20 cellular contexts compared by ENCODE assay signal in the genomic region with DNA sequence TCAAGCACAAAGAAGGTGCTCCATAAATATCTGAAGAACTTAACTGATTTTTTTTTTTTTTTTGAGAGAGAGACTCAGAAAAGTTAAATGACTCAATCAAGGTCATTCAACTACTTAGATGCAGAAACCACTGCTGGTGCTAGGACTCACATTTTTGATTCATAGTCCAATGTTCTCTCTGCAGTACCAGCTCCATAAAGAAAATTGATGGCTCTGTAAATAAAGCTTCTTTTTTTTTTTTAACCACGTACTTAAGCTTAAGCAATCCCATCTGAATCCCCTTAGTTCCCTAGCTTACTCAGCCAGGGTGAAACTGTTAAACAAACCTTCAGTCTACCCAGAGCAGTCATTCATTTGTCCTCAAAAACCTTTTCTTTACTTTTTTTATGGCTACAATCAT.
DNase-seq lines count a peak whose midpoint lies in the region; ATAC-seq and TF ChIP-seq lines count a peak whose summit lies in the region.
"Had no signal": no experiment of that assay in that cellular context is flagged by ENCODE, and none has a peak within 500 bp of the region (broad histone marks: within the 10 kb centered on the region; RNA-seq: fewer than 3 reads in every experiment).

No MANE protein-coding gene starts in this region.

- no peaks in the 10 kb centered on the region for H3K27me3 ChIP-seq in BJ (ENCODE audit: control insufficient read depth, insufficient read depth, low read length)
- H3K27me3 ChIP-seq in mesenchymal stem cell (ENCODE audit: control insufficient read depth in 1 of 2, insufficient read depth in 1 of 2, low read length in 2 of 2), result no peaks in the 10 kb centered on the region
- H3K27me3 ChIP-seq in mesendoderm (ENCODE audit: insufficient read depth, low read length, poor library complexity), result no peaks in the 10 kb centered on the region
- H3K27me3 ChIP-seq in H7 (ENCODE audit: control insufficient read depth, insufficient read depth, low read length), result no peaks in the 10 kb centered on the region
- H3K27me3 ChIP-seq: dorsolateral prefrontal cortex, gastrocnemius medialis, neutrophil, Peyer's patch, uterus had no signal

- CTCF ChIA-PET in BJ (lab: Yijun Ruan, JAX), result interaction anchor here (0.7 kb wide), 1 partner anchor 11 kb away, joined by 3 read pairs; no protein-coding TSS in a partner anchor

- H3K27me3 Mint-ChIP-seq in natural killer cell (ENCODE audit: low read depth in 2 of 2), result no peaks in the 10 kb centered on the region
- H3K27me3 Mint-ChIP-seq: CD4-positive, CD25-positive, alpha-beta regulatory T cell; stimulated activated naive B cell treated with anti-CD40 and anti-IgM and Interleukin-4, amounts not matched to agents 10 μg/mL and 1 μg/mL and 100 μg/mL, for 72 hours had no signal

- ATAC-seq in natural killer cell, result no peak
- ATAC-seq: activated CD8-positive, alpha-beta T cell treated with anti-CD3 and anti-CD28 coated beads, Interleukin-2, amount 10 ng/mL, durations not matched to agents 7 days and 5 days; activated T-helper 17 cell treated with anti-CD3 and anti-CD28 coated beads, Interleukin-2, amount 50 U/mL, for 72 hours; gastrocnemius medialis; sciatic nerve; stimulated activated naive B cell treated with anti-CD40 and anti-IgM and Interleukin-4, amounts not matched to agents 10 μg/mL and 1 μg/mL and 100 μg/mL, for 72 hours had no signal

- H2BK15ac ChIP-seq in mesenchymal stem cell (ENCODE audit: low read depth, poor library complexity, severe bottlenecking), result no peak overlapping the region
- H2BK15ac ChIP-seq in mesendoderm (replicated peaks; ENCODE audit: low read depth), result no peak overlapping the region

- H2AK5ac ChIP-seq in mesenchymal stem cell (ENCODE audit: low read length, severe bottlenecking) (no peak overlapping the region), mesendoderm (ENCODE audit: low read length) (no peak overlapping the region)

- POLR2A ChIA-PET in BJ (lab: Charles Lee), result no interaction called here

- H2BK5ac ChIP-seq in mesenchymal stem cell (ENCODE audit: low read depth, low read length, poor library complexity, severe bottlenecking) (no peak overlapping the region), mesendoderm (ENCODE audit: low read length) (no peak overlapping the region)

- H4K91ac ChIP-seq in mesenchymal stem cell (ENCODE audit: low read length), result no peak overlapping the region

- no peaks in the 10 kb centered on the region for H3K36me3 ChIP-seq in BJ (ENCODE audit: control insufficient read depth, insufficient read depth, low read length)
- no peaks in the 10 kb centered on the region for H3K36me3 ChIP-seq in mesenchymal stem cell (ENCODE audit: control insufficient read depth in 1 of 2, insufficient read depth in 2 of 2, low read depth in 1 of 2, low read length in 2 of 2)
- H3K36me3 ChIP-seq in mesendoderm (ENCODE audit: control insufficient read depth, insufficient read depth, low read length), result no peaks in the 10 kb centered on the region
- H3K36me3 ChIP-seq in H7 (replicated peaks; ENCODE audit: control insufficient read depth, insufficient read depth, low read length), result no peaks in the 10 kb centered on the region
- H3K36me3 ChIP-seq: gastrocnemius medialis, neutrophil, Peyer's patch, uterus had no signal

- H3K4me1 ChIP-seq in mesenchymal stem cell (ENCODE audit: control insufficient read depth, insufficient read depth, low read depth, low read length), result no peaks in the 10 kb centered on the region
- no peaks in the 10 kb centered on the region for H3K4me1 ChIP-seq in mesendoderm (ENCODE audit: control insufficient read depth, low read depth, low read length)
- H3K4me1 ChIP-seq: gastrocnemius medialis, Peyer's patch, uterus had no signal

- H3K79me2 ChIP-seq in mesendoderm (ENCODE audit: control insufficient read depth, insufficient read depth, low read length), result no peaks in the 10 kb centered on the region

- H4K8ac ChIP-seq in mesenchymal stem cell (ENCODE audit: low read length) (no peak overlapping the region), mesendoderm (ENCODE audit: low read depth, low read length) (no peak overlapping the region)

- H3K9me3 Mint-ChIP-seq in natural killer cell, result peaks cover 0 to 8% of the 10 kb centered on the region in 2 donors

- H3K4me3 ChIP-seq in BJ (ENCODE audit: low read depth, low read length) (no peak overlapping the region), cardiac fibroblast (replicated peaks in 1 of 2; ENCODE audit: low read depth in 2 of 2, low read length in 2 of 2) (no peak overlapping the region), mesenchymal stem cell (ENCODE audit: insufficient read depth in 1 of 2, low read depth in 1 of 2, low read length in 2 of 2) (no peak overlapping the region), mesendoderm (ENCODE audit: low read length) (no peak overlapping the region), H7 (ENCODE audit: insufficient read depth, low read depth, low read length) (no peak overlapping the region)
- H3K4me3 ChIP-seq: dorsolateral prefrontal cortex, gastrocnemius medialis, Peyer's patch, uterus had no signal

- no peaks in the 10 kb centered on the region for H3K4me1 Mint-ChIP-seq in natural killer cell
- H3K4me1 Mint-ChIP-seq: activated T-helper 17 cell treated with anti-CD3 and anti-CD28 coated beads, Interleukin-2, amount 50 U/mL, for 72 hours; CD4-positive, CD25-positive, alpha-beta regulatory T cell; stimulated activated naive B cell treated with anti-CD40 and anti-IgM and Interleukin-4, amounts not matched to agents 10 μg/mL and 1 μg/mL and 100 μg/mL, for 72 hours had no signal

- no peak overlapping the region for H2AFZ ChIP-seq in mesenchymal stem cell (ENCODE audit: low read depth, low read length)

- no peak overlapping the region for H2BK120ac ChIP-seq in mesenchymal stem cell (ENCODE audit: low read depth, low read length)
- no peak overlapping the region for H2BK120ac ChIP-seq in mesendoderm (ENCODE audit: low read depth, low read length)

- intact Hi-C loops in natural killer cell (cut with micrococcal nuclease), result no loop called here

- H3K27ac Mint-ChIP-seq in natural killer cell, result no peak overlapping the region
- H3K27ac Mint-ChIP-seq: activated CD8-positive, alpha-beta T cell treated with anti-CD3 and anti-CD28 coated beads, Interleukin-2, amount 10 ng/mL, durations not matched to agents 7 days and 5 days; activated T-helper 17 cell treated with anti-CD3 and anti-CD28 coated beads, Interleukin-2, amount 50 U/mL, for 72 hours; CD4-positive, CD25-positive, alpha-beta regulatory T cell; stimulated activated naive B cell treated with anti-CD40 and anti-IgM and Interleukin-4, amounts not matched to agents 10 μg/mL and 1 μg/mL and 100 μg/mL, for 72 hours had no signal

- H3K27ac ChIP-seq in mesenchymal stem cell (ENCODE audit: low read length, poor library complexity, severe bottlenecking), result no peak overlapping the region
- H3K27ac ChIP-seq in mesendoderm (ENCODE audit: low read depth, low read length), result no peak overlapping the region
- H3K27ac ChIP-seq: dorsolateral prefrontal cortex, gastrocnemius medialis, neutrophil, Peyer's patch, uterus had no signal

- no peak overlapping the region for H3K14ac ChIP-seq in mesenchymal stem cell (ENCODE audit: low read length in 2 of 2)

- no peak overlapping the region for H3K23ac ChIP-seq in mesenchymal stem cell (ENCODE audit: low read length in 2 of 2)
- no peak overlapping the region for H3K23ac ChIP-seq in mesendoderm (ENCODE audit: low read length)

- DNase-seq in BJ (ENCODE audit: low read depth) (peak; percentile 87), M059J (ENCODE audit: low read depth) (peak; percentile 77), cardiac fibroblast (ENCODE audit: low read depth in 2 of 2) (peak; percentile 40 to 60), mesenchymal stem cell (peak; percentile 92), NCI-H2029 treated with DMSO at 0.1 percent for 48 hours (lab: John Stamatoyannopoulos, UW) (no peak), mesendoderm (no peak), H7 (no peak), natural killer cell (no peak)
- DNase-seq: activated CD8-positive, alpha-beta T cell treated with anti-CD3 and anti-CD28 coated beads, Interleukin-2, amount 10 ng/mL, durations not matched to agents 7 days and 5 days; CD4-positive, CD25-positive, alpha-beta regulatory T cell; dorsolateral prefrontal cortex; gastrocnemius medialis; NCI-H1694; NCI-H524; Peyer's patch; stimulated activated naive B cell treated with anti-CD40 and anti-IgM and Interleukin-4, amounts not matched to agents 10 μg/mL and 1 μg/mL and 100 μg/mL, for 72 hours; uterus had no signal

- H3K56ac ChIP-seq in mesendoderm (ENCODE audit: low read length), result no peak overlapping the region

- H3K18ac ChIP-seq in mesenchymal stem cell (ENCODE audit: low read depth in 1 of 2, low read length in 2 of 2), result no peak overlapping the region
- H3K18ac ChIP-seq in mesendoderm (ENCODE audit: low read length), result no peak overlapping the region

- no peak overlapping the region for H3K4me2 ChIP-seq in mesenchymal stem cell (ENCODE audit: low read length, poor library complexity, severe bottlenecking)
- no peak overlapping the region for H3K4me2 ChIP-seq in mesendoderm (ENCODE audit: low read length)

- H4K5ac ChIP-seq in mesendoderm (ENCODE audit: low read length), result no peak overlapping the region

- WGBS in mesenchymal stem cell, result 0% methylated on average over 1 of the region's 1 CpG
- WGBS in mesendoderm (ENCODE audit: extremely low coverage, insufficient coverage, low lambda C conversion rate), result no CpG with 5 or more reads among the region's 1 CpG

- H3K9ac ChIP-seq in mesenchymal stem cell (ENCODE audit: low read length), result peak overlapping the region; percentile 62
- H3K9ac ChIP-seq in mesendoderm (ENCODE audit: low read length), result no peak overlapping the region

- no peak overlapping the region for H3K4ac ChIP-seq in mesenchymal stem cell (ENCODE audit: low read depth in 1 of 2, low read length in 2 of 2)
- no peak overlapping the region for H3K4ac ChIP-seq in mesendoderm (ENCODE audit: low read depth, low read length)

- H3K36me3 Mint-ChIP-seq in natural killer cell, result no peaks in the 10 kb centered on the region
- H3K36me3 Mint-ChIP-seq: CD4-positive, CD25-positive, alpha-beta regulatory T cell; stimulated activated naive B cell treated with anti-CD40 and anti-IgM and Interleukin-4, amounts not matched to agents 10 μg/mL and 1 μg/mL and 100 μg/mL, for 72 hours had no signal

- no peaks in the 10 kb centered on the region for H3K9me3 ChIP-seq in mesenchymal stem cell (ENCODE audit: control insufficient read depth, low read length)
- H3K9me3 ChIP-seq: gastrocnemius medialis, neutrophil, Peyer's patch, uterus had no signal

- H3K79me1 ChIP-seq in mesenchymal stem cell (replicated peaks; ENCODE audit: low read length, poor library complexity, severe bottlenecking) (no peaks in the 10 kb centered on the region), mesendoderm (ENCODE audit: low read length) (no peaks in the 10 kb centered on the region)

- H2BK12ac ChIP-seq in mesenchymal stem cell (ENCODE audit: low read length in 2 of 2), result no peak overlapping the region

- no peak overlapping the region for H3K4me3 Mint-ChIP-seq in natural killer cell
- H3K4me3 Mint-ChIP-seq: activated CD8-positive, alpha-beta T cell treated with anti-CD3 and anti-CD28 coated beads, Interleukin-2, amount 10 ng/mL, durations not matched to agents 7 days and 5 days; activated T-helper 17 cell treated with anti-CD3 and anti-CD28 coated beads, Interleukin-2, amount 50 U/mL, for 72 hours; CD4-positive, CD25-positive, alpha-beta regulatory T cell; stimulated activated naive B cell treated with anti-CD40 and anti-IgM and Interleukin-4, amounts not matched to agents 10 μg/mL and 1 μg/mL and 100 μg/mL, for 72 hours had no signal

- TF ChIP-seq CTCF in BJ (IDR thresholded peaks at IDR 0.05; ENCODE audit: insufficient read depth, low read depth, low read length) (no peak), cardiac fibroblast (IDR thresholded peaks at IDR 0.05; ENCODE audit: low read depth, low read length) (no peak), natural killer cell (IDR thresholded peaks at IDR 0.05) (no peak)

Comparison
In these comparisons a context has a peak if more than half of its experiments do, and no peak if none do; other contexts are left out.
1. DNase-seq: peak in BJ (single experiment), M059J (single experiment), cardiac fibroblast (2 of 2) and mesenchymal stem cell (single experiment); none in NCI-H2029 treated with DMSO at 0.1 percent for 48 hours (single experiment), mesendoderm (single experiment), H7 (single experiment) and natural killer cell (single experiment).